10 cellular contexts compared by ENCODE assay signal in the genomic region with DNA sequence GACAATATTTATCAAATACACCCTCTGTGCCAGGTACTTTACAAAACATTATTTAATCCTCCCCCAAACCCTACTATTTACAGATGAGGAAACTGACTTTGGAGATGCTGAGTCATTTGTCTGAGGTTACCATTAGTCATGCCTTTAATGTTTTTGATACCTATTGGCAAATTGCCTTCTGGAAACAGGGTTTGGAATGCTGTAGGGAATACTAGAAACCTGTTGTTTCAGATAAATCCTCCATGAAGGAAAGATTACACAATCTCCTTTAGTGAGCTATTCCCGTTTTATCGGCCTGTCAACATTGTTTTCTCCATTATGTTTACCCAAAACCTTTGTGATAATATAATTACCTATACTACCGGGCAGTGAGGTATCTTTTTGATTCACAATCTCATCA.
DNase-seq lines count a peak whose midpoint lies in the region; ATAC-seq, FAIRE-seq and TF ChIP-seq lines count a peak whose summit lies in the region.
"Had no signal": no experiment of that assay in that cellular context is flagged by ENCODE, and none has a peak within 500 bp of the region (broad histone marks: within the 10 kb centered on the region; RNA-seq: fewer than 3 reads in every experiment).

No MANE protein-coding gene starts in this region.

- H3K27me3 Mint-ChIP-seq in CD8-positive, alpha-beta T cell (ENCODE audit: low read depth): peaks cover 5% of the 10 kb centered on the region

- no peak overlapping the region for H3K27ac Mint-ChIP-seq in CD8-positive, alpha-beta T cell

- no peaks in the 10 kb centered on the region for H3K9me3 ChIP-seq in mucosa of descending colon
- no peaks in the 10 kb centered on the region for H3K9me3 ChIP-seq in CD8-positive, alpha-beta T cell (ENCODE audit: low read length)

- FAIRE-seq in bronchial epithelial cell (lab: Jason Lieb, UNC) (no peak), frontal cortex (lab: Jason Lieb, UNC) (no peak)

- H3K4me3 Mint-ChIP-seq in CD8-positive, alpha-beta T cell: no peak overlapping the region
- H3K4me3 Mint-ChIP-seq: dendritic cell treated with granulocyte-macrophage colony-stimulating factor and Interleukin-4, amounts not matched to agents 40 ng/mL and 50 ng/mL, for 4 days; nephron had no signal

- H3K36me3 ChIP-seq in bronchial epithelial cell (ENCODE audit: control insufficient read depth, insufficient read depth, low read length) (no peaks in the 10 kb centered on the region), mucosa of descending colon (ENCODE audit: low read depth) (no peaks in the 10 kb centered on the region)
- no peaks in the 10 kb centered on the region for H3K36me3 ChIP-seq in CD8-positive, alpha-beta T cell (ENCODE audit: insufficient read depth, low read length)

- POLR2A ChIA-PET in CD8-positive, alpha-beta T cell (lab: Charles Lee): no interaction called here

- CTCF ChIA-PET in CD8-positive, alpha-beta T cell (lab: Charles Lee): no interaction called here

- H3K4me1 ChIP-seq in mucosa of descending colon (ENCODE audit: low read depth): peaks cover 18% of the 10 kb centered on the region
- H3K4me1 ChIP-seq in CD8-positive, alpha-beta T cell (ENCODE audit: insufficient read depth, low read length): no peaks in the 10 kb centered on the region

- H3K9me3 Mint-ChIP-seq in CD8-positive, alpha-beta T cell: no peaks in the 10 kb centered on the region
- H3K9me3 Mint-ChIP-seq: dendritic cell treated with granulocyte-macrophage colony-stimulating factor and Interleukin-4, amounts not matched to agents 40 ng/mL and 50 ng/mL, for 4 days; nephron had no signal

- ATAC-seq in mucosa of descending colon: peak; percentile 25
- ATAC-seq in CD8-positive, alpha-beta T cell: no peak
- ATAC-seq in HG03045 (IDR thresholded peaks at IDR 0.05; ENCODE audit: unreplicated experiment): no peak

- H3K27me3 ChIP-seq in bronchial epithelial cell (ENCODE audit: control insufficient read depth, insufficient read depth, low read length): no peaks in the 10 kb centered on the region
- no peaks in the 10 kb centered on the region for H3K27me3 ChIP-seq in CD8-positive, alpha-beta T cell (ENCODE audit: insufficient read depth, low read length)

- DNase-seq in DMS53 (lab: John Stamatoyannopoulos, UW) (peak; percentile 93), NCI-H2196 (lab: John Stamatoyannopoulos, UW; ENCODE audit: unreplicated experiment) (peak; percentile 72), bronchial epithelial cell (ENCODE audit: low read depth) (peak; percentile 100), mucosa of descending colon (no peak), frontal cortex (ENCODE audit: low spot score in 2 of 2) (no peak)
- no peak for DNase-seq in CD8-positive, alpha-beta T cell
- no peak for DNase-seq in stimulated activated naive CD4-positive, alpha-beta T cell (lab: John Stamatoyannopoulos, UW)

- intact Hi-C loops in mucosa of descending colon (cut with DNase I, micrococcal nuclease): no loop called here
- intact Hi-C loops in CD8-positive, alpha-beta T cell (cut with DNase I, micrococcal nuclease): no loop called here

- no peak overlapping the region for H3K27ac ChIP-seq in CD8-positive, alpha-beta T cell (ENCODE audit: low read depth, low read length)

- no peaks in the 10 kb centered on the region for H3K4me1 Mint-ChIP-seq in CD8-positive, alpha-beta T cell (ENCODE audit: low read depth)

- H3K4me3 ChIP-seq in bronchial epithelial cell (ENCODE audit: low read depth, low read length) (no peak overlapping the region), mucosa of descending colon (no peak overlapping the region)
- H3K4me3 ChIP-seq in CD8-positive, alpha-beta T cell (ENCODE audit: low read depth, low read length): no peak overlapping the region

- H3K36me3 Mint-ChIP-seq in CD8-positive, alpha-beta T cell: no peaks in the 10 kb centered on the region

- TF ChIP-seq CTCF in bronchial epithelial cell (IDR thresholded peaks at IDR 0.05; ENCODE audit: insufficient read depth, low read length, severe bottlenecking): no peak
- no peak for TF ChIP-seq CTCF in mucosa of descending colon (IDR thresholded peaks at IDR 0.05)
- no peak for TF ChIP-seq CTCF in CD8-positive, alpha-beta T cell (IDR thresholded peaks at IDR 0.05)

Comparison
In these comparisons a context has a peak if more than half of its experiments do, and no peak if none do; other contexts are left out.
1. DNase-seq: peak in DMS53 (single experiment), NCI-H2196 (single experiment) and bronchial epithelial cell (single experiment); none in mucosa of descending colon (0 of 3), CD8-positive, alpha-beta T cell (0 of 7), frontal cortex (0 of 2) and stimulated activated naive CD4-positive, alpha-beta T cell (0 of 6).